10 cellular contexts compared by ENCODE assay signal in the genomic region with DNA sequence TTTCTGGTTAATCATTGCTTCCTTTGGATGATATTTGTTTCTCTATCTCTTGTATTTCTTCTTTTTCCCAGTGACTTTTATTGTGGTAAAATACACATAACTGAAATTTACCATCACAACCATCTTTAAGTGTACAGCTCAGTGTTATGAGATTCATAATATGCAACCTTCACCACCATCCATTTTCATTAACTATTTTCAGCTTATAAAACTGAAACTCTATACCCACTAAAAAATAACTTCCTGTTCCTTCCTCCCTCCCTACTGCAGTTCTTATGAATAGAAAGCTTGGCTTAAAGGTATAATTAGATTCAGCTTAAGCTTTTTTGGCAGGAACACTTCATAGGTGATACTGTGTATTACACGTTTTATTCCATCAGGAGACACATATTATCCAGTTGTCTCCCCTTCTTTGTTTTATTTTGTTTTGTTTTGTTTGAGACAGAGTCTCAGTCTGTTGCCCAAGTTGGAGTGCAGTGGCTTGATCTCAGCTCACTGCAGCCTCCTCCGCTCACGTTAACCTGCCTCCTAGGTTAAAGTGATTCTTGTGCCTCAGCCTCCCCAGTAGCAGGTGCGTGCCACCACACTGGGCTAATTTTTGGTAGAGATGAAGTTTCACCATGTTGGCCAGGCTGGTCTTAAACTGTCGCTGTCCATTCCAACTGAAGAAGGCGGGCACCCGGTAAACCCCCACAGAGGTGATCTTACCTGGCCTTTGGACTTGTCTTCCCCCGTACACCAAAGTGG. TPM values are rescaled to one million over a fixed set of nuclear protein-coding genes. Genes with fewer than 3 reads are reported as not detected.
DNase-seq lines count a peak whose midpoint lies in the region; ATAC-seq, FAIRE-seq and TF ChIP-seq lines count a peak whose summit lies in the region.
"Had no signal": no experiment of that assay in that cellular context is flagged by ENCODE, and none has a peak within 500 bp of the region (broad histone marks: within the 10 kb centered on the region; RNA-seq: fewer than 3 reads in every experiment).

No MANE protein-coding gene starts in this region.

- TF ChIP-seq CTCF in MM.1S (IDR thresholded peaks at IDR 0.05; ENCODE audit: low read length), result no peak

- peak overlapping the region; percentile 93 for H3K27ac ChIP-seq in MM.1S (ENCODE audit: low read length)
- H3K27ac ChIP-seq: parathyroid adenoma had no signal

- H3K27me3 Mint-ChIP-seq in activated CD4-positive, alpha-beta T cell treated with anti-CD3 and anti-CD28 coated beads for 36 hours, result no peaks in the 10 kb centered on the region
- no peaks in the 10 kb centered on the region for H3K27me3 Mint-ChIP-seq in memory B cell

- peak overlapping the region; percentile 24; the same call in 1 of the 2 replicates for H2AFZ ChIP-seq in MM.1S (ENCODE audit: low read length)
- H2AFZ ChIP-seq: parathyroid adenoma had no signal

- H3F3A ChIP-seq in MM.1S (ENCODE audit: insufficient read depth, low read length), result peaks cover 25% of the 10 kb centered on the region

- H3K27me3 ChIP-seq in MM.1S (replicated peaks; ENCODE audit: insufficient read depth, low read length), result no peaks in the 10 kb centered on the region
- H3K27me3 ChIP-seq: esophagus muscularis mucosa had no signal

- H3K4me1 Mint-ChIP-seq in activated CD4-positive, alpha-beta T cell treated with anti-CD3 and anti-CD28 coated beads for 36 hours, result peaks cover 32% of the 10 kb centered on the region
- peaks cover 9% of the 10 kb centered on the region for H3K4me1 Mint-ChIP-seq in memory B cell

- peak overlapping the region; percentile 53 for H3K4me2 ChIP-seq in MM.1S (ENCODE audit: low read depth, low read length)

- no peaks in the 10 kb centered on the region for H3K9me2 ChIP-seq in MM.1S (replicated peaks; ENCODE audit: insufficient read depth, low read length)

- 0 out of 2 replicates have a peak, but pooled peaks cover 5% of the 10 kb centered on the region for H3K36me3 ChIP-seq in MM.1S (replicated peaks; ENCODE audit: insufficient read depth, low read length)

- peak overlapping the region; percentile 40 for H3K27ac Mint-ChIP-seq in activated CD4-positive, alpha-beta T cell treated with anti-CD3 and anti-CD28 coated beads for 36 hours
- peak overlapping the region; percentile 19 for H3K27ac Mint-ChIP-seq in memory B cell

- CTCF ChIA-PET in activated CD4-positive, alpha-beta T cell treated with anti-CD3 and anti-CD28 coated beads for 36 hours (lab: Charles Lee), result interaction anchor here (2.1 kb wide), 1 partner anchor 21 kb away, joined by 9 read pairs; no protein-coding TSS in a partner anchor

- FAIRE-seq in frontal cortex (lab: Jason Lieb, UNC), result no peak

- no peaks in the 10 kb centered on the region for H3K9me3 Mint-ChIP-seq in activated CD4-positive, alpha-beta T cell treated with anti-CD3 and anti-CD28 coated beads for 36 hours (ENCODE audit: low read depth)
- H3K9me3 Mint-ChIP-seq in memory B cell, result no peaks in the 10 kb centered on the region

- no peak overlapping the region for H3K4me3 Mint-ChIP-seq in activated CD4-positive, alpha-beta T cell treated with anti-CD3 and anti-CD28 coated beads for 36 hours
- H3K4me3 Mint-ChIP-seq in memory B cell, result peak overlapping the region; percentile 40

- POLR2A ChIA-PET in activated CD4-positive, alpha-beta T cell treated with anti-CD3 and anti-CD28 coated beads for 36 hours (lab: Charles Lee), result no interaction called here

- no peak for DNase-seq in activated CD4-positive, alpha-beta T cell treated with anti-CD3 and anti-CD28 coated beads for 36 hours
- DNase-seq in activated CD4-positive, alpha-beta T cell treated with anti-CD3 and anti-CD28 coated beads for 48 hours, result no peak
- DNase-seq in MM.1S (peak; percentile 82), memory B cell (ENCODE audit: low spot score in 2 of 2) (no peak), frontal cortex (ENCODE audit: low spot score in 2 of 2) (no peak), left cardiac atrium (no peak), T1000 (lab: John Stamatoyannopoulos, UW) (no peak)

- H3K9ac ChIP-seq in MM.1S (ENCODE audit: low read length), result peak overlapping the region; percentile 38
- H3K9ac ChIP-seq: parathyroid adenoma had no signal

- H3K36me3 Mint-ChIP-seq in activated CD4-positive, alpha-beta T cell treated with anti-CD3 and anti-CD28 coated beads for 36 hours (ENCODE audit: low read depth), result peaks cover 10% of the 10 kb centered on the region
- peaks cover 2% of the 10 kb centered on the region for H3K36me3 Mint-ChIP-seq in memory B cell

- no peaks in the 10 kb centered on the region for H4K20me1 ChIP-seq in MM.1S (ENCODE audit: insufficient read depth, low read length)

- no peaks in the 10 kb centered on the region for H3K9me3 ChIP-seq in MM.1S (replicated peaks; ENCODE audit: insufficient read depth, low read length)
- H3K9me3 ChIP-seq: esophagus muscularis mucosa had no signal

- peak overlapping the region; percentile 28 for H3K4me3 ChIP-seq in MM.1S (ENCODE audit: low read length)
- H3K4me3 ChIP-seq: esophagus muscularis mucosa had no signal

- intact Hi-C loops in activated CD4-positive, alpha-beta T cell treated with anti-CD3 and anti-CD28 coated beads for 36 hours (cut with DNase I, micrococcal nuclease), result loop anchor here in 1 of 2 experiments (5.0 kb wide), 1 partner anchor 44 kb away; the partner anchor contains the start of gene NOPCHAP1
- intact Hi-C loops in left cardiac atrium (cut with DNase I), result no loop called here

- no peaks in the 10 kb centered on the region for H3K79me2 ChIP-seq in MM.1S (ENCODE audit: low read length)
- H3K79me2 ChIP-seq: parathyroid adenoma had no signal

- peaks cover 51% of the 10 kb centered on the region for H3K4me1 ChIP-seq in MM.1S (ENCODE audit: low read length)
- H3K4me1 ChIP-seq: parathyroid adenoma had no signal

- peak; percentile 60 for ATAC-seq in activated CD4-positive, alpha-beta T cell treated with anti-CD3 and anti-CD28 coated beads for 36 hours
- ATAC-seq in GM21737 (IDR thresholded peaks at IDR 0.05; ENCODE audit: unreplicated experiment) (peak; percentile 85), memory B cell (ENCODE audit: low read depth) (peak; percentile 60), left cardiac atrium (no peak)

RNA-seq across cellular contexts. Expression of gene NOPCHAP1, which starts 45.1 kb away (rescaled TPM):
- total RNA-seq in activated CD4-positive, alpha-beta T cell treated with anti-CD3 and anti-CD28 coated beads for 36 hours, result 10 to 100 TPM; 31.1 to 35.2 TPM
- 12.6 TPM for total RNA-seq in frontal cortex
- 10 to 100 TPM; 10.4 to 10.5 TPM for total RNA-seq in left cardiac atrium

RNA-seq across cellular contexts. Expression of gene ALDH1L2, which starts 53.0 kb away (rescaled TPM):
- total RNA-seq in activated CD4-positive, alpha-beta T cell treated with anti-CD3 and anti-CD28 coated beads for 36 hours, result 1 to 10 TPM; 7.1 to 7.6 TPM
- total RNA-seq in frontal cortex, result 4.9 TPM
- 1 to 10 TPM; 7.4 to 9.0 TPM for total RNA-seq in left cardiac atrium

Comparison
In these comparisons a context has a peak if more than half of its experiments do, and no peak if none do; other contexts are left out.
1. ATAC-seq: peak in activated CD4-positive, alpha-beta T cell treated with anti-CD3 and anti-CD28 coated beads for 36 hours (single experiment), GM21737 (single experiment) and memory B cell (single experiment); none in left cardiac atrium (0 of 2).